In genomic region chr3:197807969-197808587, GRCh38 we compare ENCODE assay signal across 11 cellular contexts. TPM values are rescaled to one million over a fixed set of nuclear protein-coding genes. Genes with fewer than 3 reads are reported as not detected.
DNase-seq lines count a peak whose midpoint lies in the region; ATAC-seq, FAIRE-seq and TF ChIP-seq lines count a peak whose summit lies in the region.
"Had no signal": no experiment of that assay in that cellular context is flagged by ENCODE, and none has a peak within 500 bp of the region (broad histone marks: within the 10 kb centered on the region; RNA-seq: fewer than 3 reads in every experiment).

No MANE protein-coding gene starts in this region.

- peaks cover 42% of the 10 kb centered on the region for H3K79me2 ChIP-seq in mesendoderm (ENCODE audit: control insufficient read depth, insufficient read depth, low read length)

- H3K9me3 Mint-ChIP-seq in activated naive CD4-positive, alpha-beta T cell treated with anti-CD3 and anti-CD28 coated beads, Interleukin-2, amount 50 U/mL, for 72 hours: no peaks in the 10 kb centered on the region
- H3K9me3 Mint-ChIP-seq in memory B cell: no peaks in the 10 kb centered on the region

- H3K27ac ChIP-seq in tibial nerve (peak overlapping the region in 3 of 4 donors; percentile 63 to 89 (median 83)), small intestine (ENCODE audit: low read depth in 1 of 2, low read length in 1 of 2) (peak overlapping the region in 1 of 2 donors; percentile 39), mesendoderm (ENCODE audit: low read depth, low read length) (no peak overlapping the region)

- no peak overlapping the region for H2BK15ac ChIP-seq in mesendoderm (replicated peaks; ENCODE audit: low read depth)

- no peaks in the 10 kb centered on the region for H3K27me3 Mint-ChIP-seq in memory B cell

- H3K27me3 ChIP-seq in tibial nerve (no peaks in the 10 kb centered on the region), small intestine (ENCODE audit: control insufficient read depth in 2 of 2, insufficient read depth in 2 of 2, low read length in 2 of 2) (no peaks in the 10 kb centered on the region), mesendoderm (ENCODE audit: insufficient read depth, low read length, poor library complexity) (no peaks in the 10 kb centered on the region)

- H3K9ac ChIP-seq in mesendoderm (ENCODE audit: low read length): no peak overlapping the region

- no peaks in the 10 kb centered on the region for H3K36me3 Mint-ChIP-seq in activated naive CD4-positive, alpha-beta T cell treated with anti-CD3 and anti-CD28 coated beads, Interleukin-2, amount 50 U/mL, for 72 hours
- peaks cover 3% of the 10 kb centered on the region for H3K36me3 Mint-ChIP-seq in memory B cell

- H3K4me3 ChIP-seq in tibial nerve (no peak overlapping the region), small intestine (ENCODE audit: low read depth in 1 of 2, low read length in 2 of 2) (no peak overlapping the region), mesendoderm (ENCODE audit: low read length) (no peak overlapping the region)
- H3K4me3 ChIP-seq: prostate gland had no signal

- no peak for DNase-seq in activated naive CD4-positive, alpha-beta T cell treated with anti-CD3 and anti-CD28 coated beads, Interleukin-2, amount 50 U/mL, for 72 hours (ENCODE audit: low spot score in 2 of 2)
- no peak for DNase-seq in activated naive CD4-positive, alpha-beta T cell treated with anti-CD3 and anti-CD28 coated beads, Interleukin-2, amount 50 U/mL, for 16 hours
- DNase-seq in amniotic epithelial cell (ENCODE audit: low read depth): peak; percentile 69
- no peak for DNase-seq in memory B cell (ENCODE audit: low spot score in 2 of 2)
- DNase-seq in tibial nerve (ENCODE audit: low spot score in 2 of 2): no peak
- no peak for DNase-seq in small intestine
- DNase-seq in NCI-H1694 treated with DMSO at 0.1 percent for 48 hours (lab: John Stamatoyannopoulos, UW): no peak
- DNase-seq in mesendoderm: no peak
- DNase-seq: NCI-H146 had no signal

- H3K4ac ChIP-seq in mesendoderm (ENCODE audit: low read depth, low read length): no peak overlapping the region

- H3K4me3 Mint-ChIP-seq in memory B cell: no peak overlapping the region

- no peaks in the 10 kb centered on the region for H3K36me3 ChIP-seq in tibial nerve
- no peaks in the 10 kb centered on the region for H3K36me3 ChIP-seq in small intestine (ENCODE audit: control insufficient read depth in 2 of 2, insufficient read depth in 2 of 2, low read length in 2 of 2)
- H3K36me3 ChIP-seq in mesendoderm (ENCODE audit: control insufficient read depth, insufficient read depth, low read length): no peaks in the 10 kb centered on the region
- H3K36me3 ChIP-seq: prostate gland had no signal

- peaks cover 27% of the 10 kb centered on the region for H3K4me1 Mint-ChIP-seq in memory B cell

- no peak overlapping the region for H2BK5ac ChIP-seq in mesendoderm (ENCODE audit: low read length)

- H3K56ac ChIP-seq in mesendoderm (ENCODE audit: low read length): no peak overlapping the region

- no peak overlapping the region for H2BK120ac ChIP-seq in mesendoderm (ENCODE audit: low read depth, low read length)

- FAIRE-seq in small intestine (lab: Jason Lieb, UNC): no peak
- FAIRE-seq: RCC 7860 had no signal

- no peak overlapping the region for H3K4me2 ChIP-seq in mesendoderm (ENCODE audit: low read length)

- H3K9me3 ChIP-seq in tibial nerve (no peaks in the 10 kb centered on the region), small intestine (ENCODE audit: control insufficient read depth, low read depth) (no peaks in the 10 kb centered on the region)
- H3K9me3 ChIP-seq: prostate gland had no signal

- peak; percentile 26 to 37 for ATAC-seq in activated naive CD4-positive, alpha-beta T cell treated with anti-CD3 and anti-CD28 coated beads, Interleukin-2, amount 50 U/mL, for 72 hours
- ATAC-seq in memory B cell (ENCODE audit: low read depth): no peak

- H3K79me1 ChIP-seq in mesendoderm (ENCODE audit: low read length): peaks cover 9% of the 10 kb centered on the region

- no peak overlapping the region for H4K8ac ChIP-seq in mesendoderm (ENCODE audit: low read depth, low read length)

- no peak for TF ChIP-seq POLR2A in tibial nerve (IDR thresholded peaks at IDR 0.05)

- H3K4me1 ChIP-seq in tibial nerve: peaks cover 0 to 71% (median 18%) of the 10 kb centered on the region in 4 donors
- peaks cover 0 to 2% of the 10 kb centered on the region in 2 donors for H3K4me1 ChIP-seq in small intestine (ENCODE audit: control insufficient read depth in 2 of 2, insufficient read depth in 1 of 2, low read depth in 1 of 2, low read length in 1 of 2)
- H3K4me1 ChIP-seq in mesendoderm (ENCODE audit: control insufficient read depth, low read depth, low read length): no peaks in the 10 kb centered on the region

- no peak overlapping the region for H3K18ac ChIP-seq in mesendoderm (ENCODE audit: low read length)

- 71 to 73% methylated on average over 4 of the region's 4 CpGs for WGBS in tibial nerve, 2 donors
- WGBS in small intestine, 3 donors: 78 to 86% (median 82%) methylated on average over 4 of the region's 4 CpGs
- WGBS in mesendoderm (ENCODE audit: extremely low coverage, insufficient coverage, low lambda C conversion rate): no CpG with 5 or more reads among the region's 4 CpGs

- no peak overlapping the region for H4K5ac ChIP-seq in mesendoderm (ENCODE audit: low read length)

- no peak for TF ChIP-seq EP300 in tibial nerve (IDR thresholded peaks at IDR 0.05)

- H2AK5ac ChIP-seq in mesendoderm (ENCODE audit: low read length): no peak overlapping the region

- no peak for TF ChIP-seq CTCF in tibial nerve (IDR thresholded peaks at IDR 0.05)

- H3K23ac ChIP-seq in mesendoderm (ENCODE audit: low read length): no peak overlapping the region

- peak overlapping the region; percentile 32 to 38 for H3K27ac Mint-ChIP-seq in activated naive CD4-positive, alpha-beta T cell treated with anti-CD3 and anti-CD28 coated beads, Interleukin-2, amount 50 U/mL, for 72 hours
- peak overlapping the region; percentile 22 for H3K27ac Mint-ChIP-seq in memory B cell

RNA-seq across cellular contexts. Expression of gene LRCH3, which starts 17.0 kb away (rescaled TPM):
- total RNA-seq in activated naive CD4-positive, alpha-beta T cell treated with anti-CD3 and anti-CD28 coated beads, Interleukin-2, amount 50 U/mL, for 72 hours: 10 to 100 TPM; 25.0 to 74.9 TPM
- 10 to 100 TPM; 47.3 to 74.1 (median 70.6) TPM for total RNA-seq in tibial nerve
- 10 to 100 TPM in 1 of 3 donors, 1 to 10 TPM in 2; 4.6 to 25.4 (median 6.7) TPM for polyA plus RNA-seq in small intestine
- 28.3 TPM for polyA plus RNA-seq in mesendoderm (2013, experiment 1 of 2)
- 26.8 TPM for polyA plus RNA-seq in mesendoderm (2013, experiment 2 of 2)

RNA-seq across cellular contexts. Expression of gene FYTTD1, which starts 58.4 kb away (rescaled TPM):
- total RNA-seq in activated naive CD4-positive, alpha-beta T cell treated with anti-CD3 and anti-CD28 coated beads, Interleukin-2, amount 50 U/mL, for 72 hours: 10 to 100 TPM; 23.1 to 29.4 TPM
- total RNA-seq in tibial nerve: 10 to 100 TPM; 27.2 to 48.6 (median 41.2) TPM
- 10 to 100 TPM; 11.2 to 13.0 (median 11.3) TPM for polyA plus RNA-seq in small intestine
- polyA plus RNA-seq in mesendoderm (2013, experiment 1 of 2): 38.0 TPM
- polyA plus RNA-seq in mesendoderm (2013, experiment 2 of 2): 38.1 TPM
